Comparison of ENCODE assay signal across 1 cellular context in genomic region chr13:106187501-106187900, GRCh38.
TF ChIP-seq lines count a peak whose summit lies in the region.

No MANE protein-coding gene starts in this region.

TF ChIP-seq in IMR-90, 13 proteins besides CTCF, POLR2A, EP300 and RAD21 (continued from another document):
- TF ChIP-seq USF2 (IDR thresholded peaks at IDR 0.05; ENCODE audit: low read depth, low read length) (no peak), BHLHE40 (IDR thresholded peaks at IDR 0.05; ENCODE audit: low read depth, low read length) (no peak), RFX5 (IDR thresholded peaks at IDR 0.05; ENCODE audit: low read depth, low read length) (no peak), RCOR1 (IDR thresholded peaks at IDR 0.05; ENCODE audit: insufficient replicate concordance, low read length) (no peak), MXI1 (IDR thresholded peaks at IDR 0.05; ENCODE audit: borderline replicate concordance, low read depth, low read length) (no peak)
